ENCODE assay signal across 9 cellular contexts in genomic region chr11:63882555-63883242, GRCh38. TPM values are rescaled to one million over a fixed set of nuclear protein-coding genes. Genes with fewer than 3 reads are reported as not detected.
DNase-seq lines count a peak whose midpoint lies in the region; ATAC-seq and TF ChIP-seq lines count a peak whose summit lies in the region.
"Had no signal": no experiment of that assay in that cellular context is flagged by ENCODE, and none has a peak within 500 bp of the region (broad histone marks: within the 10 kb centered on the region; RNA-seq: fewer than 3 reads in every experiment).

No MANE protein-coding gene starts in this region.

- H3K4me3 ChIP-seq in BE2C (ENCODE audit: low read depth, low read length), result no peak overlapping the region
- no peak overlapping the region for H3K4me3 ChIP-seq in SJCRH30

- CTCF ChIA-PET in Calu3 (lab: Charles Lee), result no interaction called here

- ATAC-seq in left lobe of liver (peak; percentile 34), GM19455 (IDR thresholded peaks at IDR 0.05; ENCODE audit: unreplicated experiment) (no peak), HG02759 (IDR thresholded peaks at IDR 0.05; ENCODE audit: unreplicated experiment) (no peak)

- H3K36me3 Mint-ChIP-seq in IgD-negative memory B cell (peaks cover 1% of the 10 kb centered on the region), Calu3 (ENCODE audit: insufficient read depth, unreplicated experiment) (peaks cover 4% of the 10 kb centered on the region)

- H3K4me1 Mint-ChIP-seq in IgD-negative memory B cell (peaks cover 34 to 49% (median 37%) of the 10 kb centered on the region in 3 donors), Calu3 (ENCODE audit: low read depth, unreplicated experiment) (peaks cover 15% of the 10 kb centered on the region)

- TF ChIP-seq CTCF in BE2C (IDR thresholded peaks at IDR 0.05; ENCODE audit: low read depth, low read length), result no peak
- no peak for TF ChIP-seq CTCF in Calu3 (IDR thresholded peaks at IDR 0.05; ENCODE audit: unreplicated experiment)

- H3K4me1 ChIP-seq in BE2C (no peaks in the 10 kb centered on the region; the same call in 1 of the 2 replicates), SJCRH30 (peaks cover 11% of the 10 kb centered on the region)

- BruUV-seq in Calu3 (replicated peaks; lab: Mats Ljungman, UMichigan), result no TSS peak

- DNase-seq in BE2C, result peak; percentile 56
- DNase-seq in left lobe of liver (ENCODE audit: low spot score), result no peak
- no peak for DNase-seq in Calu3
- no peak for DNase-seq in SJCRH30
- DNase-seq: IMR-90 had no signal

- no peaks in the 10 kb centered on the region for H3K9me3 Mint-ChIP-seq in IgD-negative memory B cell
- no peaks in the 10 kb centered on the region for H3K9me3 Mint-ChIP-seq in Calu3 (ENCODE audit: low read depth, unreplicated experiment)

- H3K4me3 Mint-ChIP-seq in IgD-negative memory B cell (peak overlapping the region; percentile 1 to 83 (median 49)), Calu3 (ENCODE audit: low read depth, unreplicated experiment) (no peak overlapping the region)

- H3K27me3 Mint-ChIP-seq in IgD-negative memory B cell (no peaks in the 10 kb centered on the region), Calu3 (ENCODE audit: unreplicated experiment) (no peaks in the 10 kb centered on the region)

- H3K27ac ChIP-seq in angular gyrus (ENCODE audit: low read depth, low read length) (peak overlapping the region; percentile 62), SJCRH30 (no peak overlapping the region)

- H3K27ac Mint-ChIP-seq in IgD-negative memory B cell (peak overlapping the region in 2 of 3 donors; percentile 83 to 97), Calu3 (ENCODE audit: unreplicated experiment) (no peak overlapping the region)

- no peaks in the 10 kb centered on the region for H3K27me3 ChIP-seq in BE2C
- no peaks in the 10 kb centered on the region for H3K27me3 ChIP-seq in SJCRH30

- H3K9me3 ChIP-seq in BE2C (no peaks in the 10 kb centered on the region), SJCRH30 (replicated peaks) (no peaks in the 10 kb centered on the region)

- intact Hi-C loops in Calu3 (cut with micrococcal nuclease; ENCODE audit: unreplicated experiment), result no loop called here

- H3K36me3 ChIP-seq in BE2C (no peaks in the 10 kb centered on the region), SJCRH30 (peaks cover 3% of the 10 kb centered on the region; the same call in 1 of the 2 replicates)

RNA-seq across cellular contexts. Expression of gene RCOR2, which starts 34.3 kb away (rescaled TPM):
- polyA plus RNA-seq in BE2C (2012; ENCODE audit: insufficient read depth, insufficient read length, low read depth), result 50.2 TPM
- not detected for polyA plus RNA-seq in IgD-negative memory B cell
- total RNA-seq in left lobe of liver, result 0.23 TPM
- total RNA-seq in Calu3 (2022), result 0.26 and 0.37 TPM in 2 replicates
- 17.2 and 17.9 TPM in 2 replicates for total RNA-seq in SJCRH30 (2014; rRNA removed; shearing (Covaris generic))

RNA-seq across cellular contexts. Expression of gene MARK2, which starts 43.8 kb away (rescaled TPM):
- polyA plus RNA-seq in BE2C (2012; ENCODE audit: insufficient read depth, insufficient read length, low read depth), result 25.2 TPM
- polyA plus RNA-seq in IgD-negative memory B cell, result 50.8 TPM
- 13.0 TPM for total RNA-seq in left lobe of liver
- total RNA-seq in Calu3 (2022), result 63.1 and 71.2 TPM in 2 replicates
- 20.7 and 23.4 TPM in 2 replicates for total RNA-seq in SJCRH30 (2014; rRNA removed; shearing (Covaris generic))

RNA-seq across cellular contexts. Expression of gene NAA40, which starts 56.1 kb away (rescaled TPM):
- 17.7 TPM for polyA plus RNA-seq in BE2C (2012; ENCODE audit: insufficient read depth, insufficient read length, low read depth)
- polyA plus RNA-seq in IgD-negative memory B cell, result 13.9 TPM
- total RNA-seq in left lobe of liver (4.2 TPM), Calu3 (2022) (41.3 and 44.9 TPM in 2 replicates)
- total RNA-seq in SJCRH30 (2014; rRNA removed; shearing (Covaris generic)), result 25.2 and 28.6 TPM in 2 replicates

Comparison
In these comparisons a context has a peak if more than half of its experiments do, and no peak if none do; other contexts are left out.
1. RNA of gene RCOR2, which starts 34.3 kb away (total RNA-seq): 17.2 to 17.9 TPM in SJCRH30; 0.26 to 0.37 TPM in Calu3 and 0.23 TPM in left lobe of liver (single experiment); every median in the first group is over 10 times any median in the second.